Comparison of ENCODE assay signal across 1 cellular context in genomic region chr1:52426391-52426790, GRCh38.
TF ChIP-seq lines count a peak whose summit lies in the region.

No MANE protein-coding gene starts in this region.

TF ChIP-seq in IMR-90, 13 proteins besides CTCF, POLR2A, EP300 and RAD21 (continued from another document):
- TF ChIP-seq CHD1 (IDR thresholded peaks at IDR 0.05; ENCODE audit: low read depth, low read length) (no peak), RFX5 (IDR thresholded peaks at IDR 0.05; ENCODE audit: low read depth, low read length) (no peak)
